ENCODE assay signal across 15 cellular contexts in the genomic region with DNA sequence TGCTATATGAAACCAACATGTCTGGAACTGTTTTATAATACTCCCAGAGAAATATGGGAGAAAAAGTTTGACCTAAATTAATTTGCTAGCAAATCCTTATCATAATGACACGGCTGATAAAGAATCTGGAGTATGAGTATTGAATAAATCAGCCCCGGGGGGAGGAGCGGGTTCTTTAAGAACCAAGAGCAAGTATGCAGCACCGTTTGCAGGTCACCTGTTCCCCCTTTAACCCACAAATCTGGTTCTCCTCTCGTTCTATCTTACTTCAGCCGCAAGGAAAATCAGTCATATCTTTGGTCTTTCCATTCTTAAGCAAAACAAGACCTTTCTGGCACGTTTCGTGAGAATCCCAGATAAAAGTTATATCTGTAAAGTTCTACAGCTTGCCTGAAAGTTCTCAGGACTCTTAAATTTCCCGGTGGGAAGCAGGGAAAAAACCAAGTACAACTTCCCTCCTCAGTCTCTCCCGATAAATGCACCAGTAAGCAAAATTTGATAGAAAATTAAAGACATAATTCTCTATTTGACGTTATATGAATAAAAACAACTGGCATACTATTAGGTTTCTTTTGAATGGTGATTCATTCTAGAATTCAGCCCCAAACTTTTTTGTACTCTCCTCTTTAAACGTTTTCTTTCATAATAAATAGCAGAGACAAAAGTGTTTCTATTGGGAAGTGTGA.
"Had no signal": no experiment of that assay in that cellular context is flagged by ENCODE, and none has a peak within 500 bp of the region (broad histone marks: within the 10 kb centered on the region; RNA-seq: fewer than 3 reads in every experiment).

No MANE protein-coding gene starts in this region.

- H3K9me3 Mint-ChIP-seq: activated naive CD4-positive, alpha-beta T cell treated with anti-CD3 and anti-CD28 coated beads, Interleukin-2, amount 10 ng/mL, durations not matched to agents 7 days and 5 days; activated T-helper 2 cell treated with anti-CD3 and anti-CD28 coated beads, Interferon-gamma antibody, Interleukin-2, Interleukin-4, amounts not matched to agents 10 μg/mL and 5 μg/mL and 100 μg/mL, durations not matched to agents 14 hours and 24 hours and 36 hours; neural progenitor cell had no signal

- H3K4me1 Mint-ChIP-seq: activated naive CD4-positive, alpha-beta T cell treated with anti-CD3 and anti-CD28 coated beads, Interleukin-2, amount 10 ng/mL, durations not matched to agents 7 days and 5 days; neural progenitor cell had no signal

- H3K36me3 ChIP-seq: colonic mucosa, esophagus squamous epithelium, lower lobe of right lung, neural progenitor cell, ovary, thoracic aorta had no signal

- H3K27me3 Mint-ChIP-seq: activated naive CD4-positive, alpha-beta T cell treated with anti-CD3 and anti-CD28 coated beads, Interleukin-2, amount 10 ng/mL, durations not matched to agents 7 days and 5 days had no signal

- H3K27ac Mint-ChIP-seq: activated naive CD4-positive, alpha-beta T cell treated with anti-CD3 and anti-CD28 coated beads, Interleukin-2, amount 10 ng/mL, durations not matched to agents 7 days and 5 days; activated T-helper 2 cell treated with anti-CD3 and anti-CD28 coated beads, Interferon-gamma antibody, Interleukin-2, Interleukin-4, amounts not matched to agents 10 μg/mL and 5 μg/mL and 100 μg/mL, durations not matched to agents 14 hours and 24 hours and 36 hours; neural progenitor cell had no signal

- DNase-seq: activated CD4-positive, alpha-beta T cell treated with anti-CD3 and anti-CD28 coated beads, Interleukin-2, amount 50 U/mL, for 1 hour; activated naive CD4-positive, alpha-beta T cell treated with anti-CD3 and anti-CD28 coated beads, Interleukin-2, amount 10 ng/mL, durations not matched to agents 7 days and 5 days; activated T-cell treated with anti-CD3 and anti-CD28 coated beads for 4 hours; colonic mucosa; esophagus squamous epithelium; left cardiac atrium; lower lobe of right lung; ovary; stimulated activated CD4-positive, alpha-beta T cell treated with anti-CD3 and anti-CD28 coated beads, Interleukin-12 subunit alpha, Interleukin-12 subunit beta, amount 100 ng/mL, for 4 hours; stimulated activated CD4-positive, alpha-beta T cell treated with anti-CD3 and anti-CD28 coated beads, Interleukin-2, amount 100 ng/mL, for 24 hours; T-helper 9 cell had no signal

- H3K4me3 Mint-ChIP-seq: activated naive CD4-positive, alpha-beta T cell treated with anti-CD3 and anti-CD28 coated beads, Interleukin-2, amount 10 ng/mL, durations not matched to agents 7 days and 5 days; neural progenitor cell had no signal

- ATAC-seq: activated CD4-positive, CD25-positive, alpha-beta regulatory T cell treated with anti-CD3 and anti-CD28 coated beads, Interleukin-2, amount 50 U/mL, for 24 hours had no signal

- H3K27me3 ChIP-seq: colonic mucosa, esophagus squamous epithelium, neural progenitor cell, ovary had no signal

- H3K4me3 ChIP-seq: colonic mucosa, esophagus squamous epithelium, lower lobe of right lung, neural progenitor cell, ovary, thoracic aorta had no signal

- H3K36me3 Mint-ChIP-seq: activated naive CD4-positive, alpha-beta T cell treated with anti-CD3 and anti-CD28 coated beads, Interleukin-2, amount 10 ng/mL, durations not matched to agents 7 days and 5 days; neural progenitor cell had no signal
